17 cellular contexts compared by ENCODE assay signal in the genomic region with DNA sequence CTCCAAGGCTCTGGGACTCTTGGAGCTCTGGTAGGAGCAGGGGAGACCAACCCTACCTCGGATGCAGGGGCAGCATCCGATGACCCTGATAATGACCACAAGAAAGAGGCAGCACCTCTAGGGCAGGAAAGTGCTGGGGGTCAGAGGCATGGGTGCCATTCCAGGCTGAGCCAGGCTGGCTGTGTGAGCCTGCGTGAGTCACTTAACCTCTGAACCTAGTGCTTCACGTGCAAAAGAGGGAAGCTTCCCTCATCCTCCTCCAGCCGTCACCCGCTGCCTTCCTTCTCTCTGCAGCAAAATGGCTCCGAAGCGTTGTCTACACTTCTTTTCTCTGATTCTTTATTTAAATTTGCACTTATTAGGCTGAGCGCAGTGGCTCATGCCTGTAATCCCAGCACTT. TPM values are rescaled to one million over a fixed set of nuclear protein-coding genes. Genes with fewer than 3 reads are reported as not detected.
DNase-seq lines count a peak whose midpoint lies in the region; ATAC-seq, FAIRE-seq and TF ChIP-seq lines count a peak whose summit lies in the region.
"Had no signal": no experiment of that assay in that cellular context is flagged by ENCODE, and none has a peak within 500 bp of the region (broad histone marks: within the 10 kb centered on the region; RNA-seq: fewer than 3 reads in every experiment).

No MANE protein-coding gene starts in this region.

- H3K27me3 Mint-ChIP-seq in activated naive CD4-positive, alpha-beta T cell treated with anti-CD3 and anti-CD28 coated beads, Interleukin-2, amount 10 ng/mL, durations not matched to agents 7 days and 5 days: no peaks in the 10 kb centered on the region

- H3K9me3 Mint-ChIP-seq in activated naive CD4-positive, alpha-beta T cell treated with anti-CD3 and anti-CD28 coated beads, Interleukin-2, amount 10 ng/mL, durations not matched to agents 7 days and 5 days: no peaks in the 10 kb centered on the region

- no peak overlapping the region for H3K4me3 ChIP-seq in DND-41 (ENCODE audit: low read depth in 1 of 2, low read length in 2 of 2)
- no peak overlapping the region for H3K4me3 ChIP-seq in left lung
- no peak overlapping the region for H3K4me3 ChIP-seq in small intestine (ENCODE audit: low read depth in 1 of 2, low read length in 2 of 2)
- H3K4me3 ChIP-seq: GM23248 had no signal

- 73 to 81% (median 75%) methylated on average over 9 of the region's 9 CpGs for WGBS in small intestine, 3 donors

- H3K27ac ChIP-seq in DND-41 (ENCODE audit: low read length) (peak overlapping the region; percentile 23; the same call in 1 of the 2 replicates), left lung (no peak overlapping the region), small intestine (ENCODE audit: low read depth in 1 of 2, low read length in 1 of 2) (no peak overlapping the region)
- H3K27ac ChIP-seq: C4-2B, GM23248 had no signal

- H3K79me2 ChIP-seq in DND-41 (ENCODE audit: insufficient read depth, low read length): no peaks in the 10 kb centered on the region

- intact Hi-C loops in left lung (cut with DNase I): no loop called here

- no peak overlapping the region for H3K9ac ChIP-seq in DND-41 (ENCODE audit: low read depth, low read length)
- H3K9ac ChIP-seq: GM23248 had no signal

- H3K36me3 ChIP-seq in DND-41 (ENCODE audit: insufficient read depth, low read length) (no peaks in the 10 kb centered on the region), left lung (no peaks in the 10 kb centered on the region), small intestine (ENCODE audit: control insufficient read depth in 2 of 2, insufficient read depth in 2 of 2, low read length in 2 of 2) (no peaks in the 10 kb centered on the region)

- H2AFZ ChIP-seq in DND-41 (ENCODE audit: low read depth, low read length): no peak overlapping the region
- H2AFZ ChIP-seq: GM23248 had no signal

- no peaks in the 10 kb centered on the region for H3K9me3 ChIP-seq in DND-41 (ENCODE audit: insufficient read depth, low read length, severe bottlenecking)
- H3K9me3 ChIP-seq in left lung: no peaks in the 10 kb centered on the region
- H3K9me3 ChIP-seq in small intestine (ENCODE audit: control insufficient read depth, low read depth): no peaks in the 10 kb centered on the region

- H3K4me1 Mint-ChIP-seq in activated naive CD4-positive, alpha-beta T cell treated with anti-CD3 and anti-CD28 coated beads, Interleukin-2, amount 10 ng/mL, durations not matched to agents 7 days and 5 days: peaks cover 31% of the 10 kb centered on the region

- DNase-seq in DND-41 (no peak), MV-4-11 (lab: John Stamatoyannopoulos, UW) (peak; percentile 47), left lung (peak in 1 of 2 donors; percentile 61), small intestine (peak; percentile 42), DMS79 (lab: John Stamatoyannopoulos, UW) (no peak), NCI-H1694 treated with DMSO at 0.1 percent for 48 hours (lab: John Stamatoyannopoulos, UW) (no peak)
- no peak for DNase-seq in activated naive CD4-positive, alpha-beta T cell treated with anti-CD3 and anti-CD28 coated beads, Interleukin-2, amount 10 ng/mL, durations not matched to agents 7 days and 5 days
- DNase-seq: COR-L47; GM23248; KBM-7; NCI-H1105; NCI-H187; NCI-H446; NK-92 treated with Interleukin-12 subunit alpha and Interleukin-12 subunit beta, amount 100 ng/mL, for 24 hours had no signal

- no peak for TF ChIP-seq CTCF in DND-41 (IDR thresholded peaks at IDR 0.05; ENCODE audit: borderline replicate concordance, extremely low read depth, low read length, poor library complexity, severe bottlenecking)
- TF ChIP-seq CTCF in left lung (IDR thresholded peaks at IDR 0.05): no peak

- H3K4me1 ChIP-seq in DND-41 (ENCODE audit: insufficient read depth, low read length): peaks cover 26% of the 10 kb centered on the region
- H3K4me1 ChIP-seq in left lung: peaks cover 0 to 28% of the 10 kb centered on the region in 2 donors
- H3K4me1 ChIP-seq in small intestine (ENCODE audit: control insufficient read depth in 2 of 2, insufficient read depth in 1 of 2, low read depth in 1 of 2, low read length in 1 of 2): no peaks in the 10 kb centered on the region

- H3K4me3 Mint-ChIP-seq in activated naive CD4-positive, alpha-beta T cell treated with anti-CD3 and anti-CD28 coated beads, Interleukin-2, amount 10 ng/mL, durations not matched to agents 7 days and 5 days: no peak overlapping the region

- H4K20me1 ChIP-seq in DND-41 (ENCODE audit: insufficient read depth, low read length): no peaks in the 10 kb centered on the region

- ATAC-seq in DND-41 (ENCODE audit: insufficient read depth, low read depth) (no peak), left lung (peak; percentile 20)

- no peak for FAIRE-seq in small intestine (lab: Jason Lieb, UNC)

- H3K36me3 Mint-ChIP-seq in activated naive CD4-positive, alpha-beta T cell treated with anti-CD3 and anti-CD28 coated beads, Interleukin-2, amount 10 ng/mL, durations not matched to agents 7 days and 5 days: peaks cover 3% of the 10 kb centered on the region

- H3K27ac Mint-ChIP-seq in activated naive CD4-positive, alpha-beta T cell treated with anti-CD3 and anti-CD28 coated beads, Interleukin-2, amount 10 ng/mL, durations not matched to agents 7 days and 5 days: no peak overlapping the region

- no peak overlapping the region for H3K4me2 ChIP-seq in DND-41 (ENCODE audit: insufficient read depth, low read length)

- H3K27me3 ChIP-seq in DND-41 (ENCODE audit: insufficient read depth, low read length, poor library complexity) (no peaks in the 10 kb centered on the region), left lung (no peaks in the 10 kb centered on the region), small intestine (ENCODE audit: control insufficient read depth in 2 of 2, insufficient read depth in 2 of 2, low read length in 2 of 2) (no peaks in the 10 kb centered on the region)

- CTCF ChIA-PET in activated naive CD4-positive, alpha-beta T cell treated with anti-CD3 and anti-CD28 coated beads, Interleukin-2, amount 10 ng/mL, durations not matched to agents 7 days and 5 days (lab: Charles Lee): no interaction called here

RNA-seq across cellular contexts. Expression of a gene that starts 35.5 kb away (rescaled TPM):
- total RNA-seq in left lung: 1 to 10 TPM; 1.2 to 8.8 TPM
- under 1 TPM in 1 of 3 donors, not detected in 2; 0.22 TPM for polyA plus RNA-seq in small intestine
- total RNA-seq: A673, GM23248 had no signal
- polyA plus RNA-seq: GM23248 had no signal

RNA-seq across cellular contexts. Expression of a gene that starts 40.6 kb away (rescaled TPM):
- total RNA-seq in left lung: 1 to 10 TPM in 1 of 2 donors, not detected in 1; 1.2 TPM
- 100 to 1,000 TPM in 2 of 3 donors, 10 to 100 TPM in 1; 25.0 to 143 (median 117) TPM for polyA plus RNA-seq in small intestine
- total RNA-seq: A673, GM23248, SK-MEL-5 had no signal

Comparison
In these comparisons a context has a peak if more than half of its experiments do, and no peak if none do; other contexts are left out.
1. DNase-seq: peak in MV-4-11 (single experiment) and small intestine (single experiment); none in DND-41 (single experiment), DMS79 (single experiment), NCI-H1694 treated with DMSO at 0.1 percent for 48 hours (single experiment) and activated naive CD4-positive, alpha-beta T cell treated with anti-CD3 and anti-CD28 coated beads, Interleukin-2, amount 10 ng/mL, durations not matched to agents 7 days and 5 days (single experiment).